ENCODE assay signal across 8 cellular contexts in genomic region chr6:149941583-149942460, GRCh38. TPM values are rescaled to one million over a fixed set of nuclear protein-coding genes. Genes with fewer than 3 reads are reported as not detected.
DNase-seq lines count a peak whose midpoint lies in the region; ATAC-seq and TF ChIP-seq lines count a peak whose summit lies in the region.

Gene ULBP2 (plus strand): TSS chr6:149942014. CDS start chr6:149942073, 59 bp downstream.

- H3K27ac Mint-ChIP-seq in activated CD4-positive, alpha-beta T cell treated with anti-CD3 and anti-CD28 coated beads, Interleukin-2, amount 10 ng/mL, durations not matched to agents 24 days and 14 days, result peak within 1 kb of the TSS; percentile 83

- 0 out of 2 replicates have a peak, but pooled peaks cover 5% of the 10 kb centered on the region for H3K9me3 ChIP-seq in BLaER1
- no peaks in the 10 kb centered on the region for H3K9me3 ChIP-seq in colonic mucosa

- H3K36me3 Mint-ChIP-seq in activated CD4-positive, alpha-beta T cell treated with anti-CD3 and anti-CD28 coated beads, Interleukin-2, amount 10 ng/mL, durations not matched to agents 24 days and 14 days (ENCODE audit: low read depth), result peaks cover 2% of the 10 kb centered on the region

- H3K9ac ChIP-seq in BLaER1, result no peak within 1 kb of the TSS; the same call in 1 of the 2 replicates
- H3K9ac ChIP-seq in colonic mucosa (ENCODE audit: low read depth in 2 of 2, low read length in 2 of 2), result peak within 1 kb of the TSS in 1 of 2 donors; percentile 43

- H3K4me2 ChIP-seq in BLaER1, result peak within 1 kb of the TSS; percentile 94

- no peak within 1 kb of the TSS for H3K27ac ChIP-seq in BLaER1
- H3K27ac ChIP-seq in colonic mucosa, result no peak within 1 kb of the TSS

- peaks cover 32% of the 10 kb centered on the region for H3K4me1 Mint-ChIP-seq in activated CD4-positive, alpha-beta T cell treated with anti-CD3 and anti-CD28 coated beads, Interleukin-2, amount 10 ng/mL, durations not matched to agents 24 days and 14 days

- H3K36me3 ChIP-seq in BLaER1, result no peaks in the 10 kb centered on the region
- H3K36me3 ChIP-seq in colonic mucosa, result no peaks in the 10 kb centered on the region

- ATAC-seq in HG02798 (IDR thresholded peaks at IDR 0.05; ENCODE audit: poor library complexity, unreplicated experiment), result peak; percentile 22
- peak; percentile 94 for ATAC-seq in left colon
- no peak for ATAC-seq in GM19395 (IDR thresholded peaks at IDR 0.05; ENCODE audit: unreplicated experiment)

- intact Hi-C loops in activated CD4-positive, alpha-beta T cell treated with anti-CD3 and anti-CD28 coated beads, Interleukin-2, amount 10 ng/mL, durations not matched to agents 24 days and 14 days (cut with micrococcal nuclease), result loop anchor here (1.0 kb wide), 1 partner anchor 21 kb away; the partner anchor contains the start of gene ULBP1
- intact Hi-C loops in colonic mucosa (cut with DNase I), result no loop called here
- intact Hi-C loops in left colon (cut with DNase I, micrococcal nuclease), result no loop called here

- peaks cover 72% of the 10 kb centered on the region for H3K27me3 Mint-ChIP-seq in activated CD4-positive, alpha-beta T cell treated with anti-CD3 and anti-CD28 coated beads, Interleukin-2, amount 10 ng/mL, durations not matched to agents 24 days and 14 days

- no peak for TF ChIP-seq CTCF in colonic mucosa (IDR thresholded peaks at IDR 0.05)

- DNase-seq in NCI-H524 (lab: John Stamatoyannopoulos, UW), result peak; percentile 89
- DNase-seq in activated CD4-positive, alpha-beta T cell treated with anti-CD3 and anti-CD28 coated beads, Interleukin-2, amount 10 ng/mL, durations not matched to agents 24 days and 14 days, result peak; percentile 96
- peak; percentile 90 for DNase-seq in colonic mucosa
- peak; percentile 77 to 83 for DNase-seq in left colon
- peak; percentile 75 to 80 for DNase-seq in stimulated activated CD4-positive, alpha-beta T cell treated with anti-CD3 and anti-CD28 coated beads, Interleukin-15, amount 100 ng/mL, for 48 hours (ENCODE audit: low read depth in 2 of 2)

- peaks cover 54% of the 10 kb centered on the region for H4K20me1 ChIP-seq in BLaER1

- H3K4me1 ChIP-seq in BLaER1, result peaks cover 20% of the 10 kb centered on the region
- H3K4me1 ChIP-seq in colonic mucosa, result peaks cover 9% of the 10 kb centered on the region

- H3K9me3 Mint-ChIP-seq in activated CD4-positive, alpha-beta T cell treated with anti-CD3 and anti-CD28 coated beads, Interleukin-2, amount 10 ng/mL, durations not matched to agents 24 days and 14 days, result no peaks in the 10 kb centered on the region

- H3K4me3 ChIP-seq in BLaER1 (peak within 1 kb of the TSS; percentile 67), colonic mucosa (peak within 1 kb of the TSS; percentile 51)

- H3K27me3 ChIP-seq in BLaER1, result peaks cover 76% of the 10 kb centered on the region
- peaks cover 44% of the 10 kb centered on the region for H3K27me3 ChIP-seq in colonic mucosa

- H3K4me3 Mint-ChIP-seq in activated CD4-positive, alpha-beta T cell treated with anti-CD3 and anti-CD28 coated beads, Interleukin-2, amount 10 ng/mL, durations not matched to agents 24 days and 14 days, result peak within 1 kb of the TSS; percentile 85

RNA-seq across cellular contexts. Expression of gene ULBP2, which starts in this region (rescaled TPM):
- total RNA-seq in activated CD4-positive, alpha-beta T cell treated with anti-CD3 and anti-CD28 coated beads, Interleukin-2, amount 10 ng/mL, durations not matched to agents 24 days and 14 days, result 0.40 and 0.47 TPM in 2 replicates
- total RNA-seq in colonic mucosa (under 1 TPM; 0.19 to 0.47 TPM), left colon (under 1 TPM in 1 of 2 donors, not detected in 1; 0.31 TPM)

Comparison
In these comparisons a context has a peak if more than half of its experiments do, and no peak if none do; other contexts are left out.
1. Peak in DNase-seq in activated CD4-positive, alpha-beta T cell treated with anti-CD3 and anti-CD28 coated beads, Interleukin-2, amount 10 ng/mL, durations not matched to agents 24 days and 14 days; RNA of the gene not detected or under 1 TPM.
2. Peak in DNase-seq and H3K4me3 ChIP-seq in colonic mucosa; RNA of the gene not detected or under 1 TPM.
3. Peak in DNase-seq and ATAC-seq in left colon; RNA of the gene not detected or under 1 TPM.